3 cellular contexts compared by ENCODE assay signal in the genomic region with DNA sequence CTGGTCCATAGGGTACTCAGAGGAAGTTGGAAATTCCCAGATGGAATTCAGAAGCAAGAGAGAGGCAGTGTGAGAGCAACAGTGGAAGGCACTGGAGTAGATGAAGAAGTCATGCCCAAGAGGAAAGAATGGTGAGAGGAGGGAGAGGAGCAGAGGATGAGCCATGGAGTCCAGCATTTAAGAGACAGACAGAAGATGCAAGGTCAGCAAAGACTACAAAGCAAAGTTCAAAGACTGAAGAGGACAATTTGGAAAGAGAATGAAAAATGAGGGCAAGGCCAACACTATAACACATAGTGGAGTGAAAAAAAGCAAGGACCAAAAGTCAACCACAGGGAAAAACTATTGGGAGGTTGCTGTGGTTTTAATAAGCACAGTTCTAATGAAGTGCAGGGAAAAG.
TF ChIP-seq lines count a peak whose summit lies in the region.

No MANE protein-coding gene starts in this region.

TF ChIP-seq in A549, 52 proteins besides CTCF, POLR2A, EP300 and RAD21:
- TF ChIP-seq RFX5 (IDR thresholded peaks at IDR 0.05) (no peak), MAFK (IDR thresholded peaks at IDR 0.05; ENCODE audit: partially characterized antibody) (peak; percentile 78)
TF ChIP-seq in A549: peak in this region for 1.

TF ChIP-seq in IMR-90, 13 proteins besides CTCF, POLR2A, EP300 and RAD21:
- TF ChIP-seq, protein P1, sequence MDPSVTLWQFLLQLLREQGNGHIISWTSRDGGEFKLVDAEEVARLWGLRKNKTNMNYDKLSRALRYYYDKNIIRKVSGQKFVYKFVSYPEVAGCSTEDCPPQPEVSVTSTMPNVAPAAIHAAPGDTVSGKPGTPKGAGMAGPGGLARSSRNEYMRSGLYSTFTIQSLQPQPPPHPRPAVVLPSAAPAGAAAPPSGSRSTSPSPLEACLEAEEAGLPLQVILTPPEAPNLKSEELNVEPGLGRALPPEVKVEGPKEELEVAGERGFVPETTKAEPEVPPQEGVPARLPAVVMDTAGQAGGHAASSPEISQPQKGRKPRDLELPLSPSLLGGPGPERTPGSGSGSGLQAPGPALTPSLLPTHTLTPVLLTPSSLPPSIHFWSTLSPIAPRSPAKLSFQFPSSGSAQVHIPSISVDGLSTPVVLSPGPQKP (IDR thresholded peaks at IDR 0.05; ENCODE audit: borderline replicate concordance, low read depth, low read length): no peak
- TF ChIP-seq MAFK (IDR thresholded peaks at IDR 0.05; ENCODE audit: low read depth, low read length): peak; percentile 66

TF ChIP-seq in H1, 55 proteins besides CTCF, POLR2A, EP300 and RAD21:
- no peak for TF ChIP-seq BRCA1 (IDR thresholded peaks at IDR 0.05; ENCODE audit: low read depth, low read length)
- no peak for TF ChIP-seq SP2 (IDR thresholded peaks at IDR 0.05; ENCODE audit: low read length)
- no peak for TF ChIP-seq RFX5 (IDR thresholded peaks at IDR 0.05; ENCODE audit: borderline replicate concordance, low read depth, low read length)
- no peak for TF ChIP-seq HDAC2 (IDR thresholded peaks at IDR 0.05; ENCODE audit: borderline replicate concordance in 1 of 2, low read depth in 2 of 2, low read length in 2 of 2)
- no peak for TF ChIP-seq SIX5 (IDR thresholded peaks at IDR 0.05; ENCODE audit: low read depth, low read length)
- TF ChIP-seq POLR2AphosphoS5 (IDR thresholded peaks at IDR 0.05; ENCODE audit: low read depth, low read length): no peak
